ENCODE assay signal across 31 cellular contexts in genomic region chr1:183889095-183889494, GRCh38.
DNase-seq lines count a peak whose midpoint lies in the region; ATAC-seq and TF ChIP-seq lines count a peak whose summit lies in the region.
"Had no signal": no experiment of that assay in that cellular context is flagged by ENCODE, and none has a peak within 500 bp of the region (broad histone marks: within the 10 kb centered on the region; RNA-seq: fewer than 3 reads in every experiment).

No MANE protein-coding gene starts in this region.

- peaks cover 34% of the 10 kb centered on the region for H3K4me1 Mint-ChIP-seq in activated naive CD8-positive, alpha-beta T cell (ENCODE audit: low read depth)
- H3K4me1 Mint-ChIP-seq in activated naive CD8-positive, alpha-beta T cell treated with anti-CD3 and anti-CD28 coated beads, Interleukin-2, amount 50 U/mL, for 24 hours: peaks cover 30% of the 10 kb centered on the region
- peaks cover 15% of the 10 kb centered on the region for H3K4me1 Mint-ChIP-seq in activated T-helper 17 cell treated with anti-CD3 and anti-CD28 coated beads, Interleukin-2, amount 50 U/mL, for 72 hours
- H3K4me1 Mint-ChIP-seq: memory B cell had no signal

- ATAC-seq in activated naive CD8-positive, alpha-beta T cell treated with anti-CD3 and anti-CD28 coated beads, Interleukin-2, amount 50 U/mL, for 24 hours: no peak
- no peak for ATAC-seq in activated T-helper 17 cell treated with anti-CD3 and anti-CD28 coated beads, Interleukin-2, amount 50 U/mL, for 72 hours (replicated peaks)
- no peak for ATAC-seq in GM18907 (IDR thresholded peaks at IDR 0.05; ENCODE audit: unreplicated experiment)
- ATAC-seq: K562; left cardiac atrium; psoas muscle; stimulated activated naive CD8-positive, alpha-beta T cell treated with anti-CD3 and anti-CD28 coated beads, Interleukin-15, Interleukin-2, amounts not matched to agents 100 U/mL and 50 U/mL, for 24 hours had no signal

- H3K27ac ChIP-seq in uterus: no peak overlapping the region
- H3K27ac ChIP-seq: colonic mucosa, psoas muscle, thyroid gland had no signal

- H3K27ac Mint-ChIP-seq in activated naive CD8-positive, alpha-beta T cell: peak overlapping the region; percentile 25
- H3K27ac Mint-ChIP-seq in activated naive CD8-positive, alpha-beta T cell treated with anti-CD3 and anti-CD28 coated beads, Interleukin-2, amount 50 U/mL, for 24 hours: no peak overlapping the region
- H3K27ac Mint-ChIP-seq in activated T-helper 17 cell treated with anti-CD3 and anti-CD28 coated beads, Interleukin-2, amount 50 U/mL, for 72 hours: no peak overlapping the region
- H3K27ac Mint-ChIP-seq: memory B cell had no signal

- H3K27me3 Mint-ChIP-seq in activated naive CD8-positive, alpha-beta T cell: no peaks in the 10 kb centered on the region
- no peaks in the 10 kb centered on the region for H3K27me3 Mint-ChIP-seq in activated naive CD8-positive, alpha-beta T cell treated with anti-CD3 and anti-CD28 coated beads, Interleukin-2, amount 50 U/mL, for 24 hours
- no peaks in the 10 kb centered on the region for H3K27me3 Mint-ChIP-seq in activated T-helper 17 cell treated with anti-CD3 and anti-CD28 coated beads, Interleukin-2, amount 50 U/mL, for 72 hours
- H3K27me3 Mint-ChIP-seq: activated CD4-positive, alpha-beta memory T cell treated with anti-CD3 and anti-CD28 coated beads, Interleukin-2, amount 10 ng/mL, durations not matched to agents 7 days and 5 days had no signal

- H3K36me3 Mint-ChIP-seq in activated naive CD8-positive, alpha-beta T cell: peaks cover 17% of the 10 kb centered on the region
- no peaks in the 10 kb centered on the region for H3K36me3 Mint-ChIP-seq in activated naive CD8-positive, alpha-beta T cell treated with anti-CD3 and anti-CD28 coated beads, Interleukin-2, amount 50 U/mL, for 24 hours (ENCODE audit: low read depth)
- H3K36me3 Mint-ChIP-seq in activated T-helper 17 cell treated with anti-CD3 and anti-CD28 coated beads, Interleukin-2, amount 50 U/mL, for 72 hours (ENCODE audit: low read depth): no peaks in the 10 kb centered on the region
- H3K36me3 Mint-ChIP-seq: memory B cell had no signal

- DNase-seq in activated naive CD8-positive, alpha-beta T cell treated with anti-CD3 and anti-CD28 coated beads, Interleukin-2, amount 50 U/mL, for 24 hours: no peak
- DNase-seq in lung microvascular endothelial cell (ENCODE audit: low read depth in 2 of 2) (peak; percentile 15 to 57), uterus (no peak), hypothalamus (lab: John Stamatoyannopoulos, UW) (no peak), NCI-H2171 treated with DMSO at 0.1 percent for 48 hours (lab: John Stamatoyannopoulos, UW) (no peak)
- DNase-seq: activated CD4-positive, alpha-beta memory T cell treated with anti-CD3 and anti-CD28 coated beads, Interleukin-2, amount 10 ng/mL, durations not matched to agents 7 days and 5 days; activated effector memory CD4-positive, alpha-beta T cell treated with anti-CD3 and anti-CD28 coated beads, Interleukin-2, amount 50 U/mL, for 16 hours; activated T-cell treated with anti-CD3 and anti-CD28 coated beads for 4 hours; amygdala; BE2C; Calu3; colonic mucosa; effector memory CD4-positive, alpha-beta T cell; foreskin fibroblast; HCEC 1CT; left cardiac atrium; MG63; NCI-H1417; NCI-H446; NCI-H82; nucleus accumbens; psoas muscle; stimulated activated naive CD8-positive, alpha-beta T cell treated with anti-CD3 and anti-CD28 coated beads, Interleukin-15, Interleukin-2, amounts not matched to agents 100 U/mL and 50 U/mL, for 24 hours; thyroid gland had no signal

- H3K9me3 Mint-ChIP-seq in activated naive CD8-positive, alpha-beta T cell (ENCODE audit: low read depth): no peaks in the 10 kb centered on the region
- H3K9me3 Mint-ChIP-seq in activated naive CD8-positive, alpha-beta T cell treated with anti-CD3 and anti-CD28 coated beads, Interleukin-2, amount 50 U/mL, for 24 hours: no peaks in the 10 kb centered on the region
- no peaks in the 10 kb centered on the region for H3K9me3 Mint-ChIP-seq in activated T-helper 17 cell treated with anti-CD3 and anti-CD28 coated beads, Interleukin-2, amount 50 U/mL, for 72 hours
- H3K9me3 Mint-ChIP-seq: activated CD4-positive, alpha-beta memory T cell treated with anti-CD3 and anti-CD28 coated beads, Interleukin-2, amount 10 ng/mL, durations not matched to agents 7 days and 5 days; memory B cell had no signal

- no peak for TF ChIP-seq CTCF in uterus (IDR thresholded peaks at IDR 0.05)

- intact Hi-C loops in uterus (cut with DNase I; ENCODE audit: low total_unique reads): no loop called here

- no peaks in the 10 kb centered on the region for H3K27me3 ChIP-seq in uterus
- H3K27me3 ChIP-seq: BE2C, breast epithelium, colonic mucosa, MG63, SJCRH30, thyroid gland had no signal

- no peaks in the 10 kb centered on the region for H3K9me3 ChIP-seq in uterus
- H3K9me3 ChIP-seq: BE2C, breast epithelium, colonic mucosa, MG63, psoas muscle, SJCRH30, thyroid gland had no signal

- H3K4me3 ChIP-seq in uterus: no peak overlapping the region
- H3K4me3 ChIP-seq: breast epithelium, colonic mucosa, K562, MG63, psoas muscle, thyroid gland had no signal

- TF ChIP-seq POLR2A in uterus (IDR thresholded peaks at IDR 0.05): no peak

- H3K36me3 ChIP-seq in uterus: no peaks in the 10 kb centered on the region
- H3K36me3 ChIP-seq: BE2C, breast epithelium, colonic mucosa, MG63, SJCRH30, thyroid gland had no signal

- H3K4me3 Mint-ChIP-seq in activated naive CD8-positive, alpha-beta T cell: no peak overlapping the region
- no peak overlapping the region for H3K4me3 Mint-ChIP-seq in activated naive CD8-positive, alpha-beta T cell treated with anti-CD3 and anti-CD28 coated beads, Interleukin-2, amount 50 U/mL, for 24 hours
- peak overlapping the region; percentile 27 for H3K4me3 Mint-ChIP-seq in activated T-helper 17 cell treated with anti-CD3 and anti-CD28 coated beads, Interleukin-2, amount 50 U/mL, for 72 hours
- H3K4me3 Mint-ChIP-seq: activated CD4-positive, alpha-beta memory T cell treated with anti-CD3 and anti-CD28 coated beads, Interleukin-2, amount 10 ng/mL, durations not matched to agents 7 days and 5 days; memory B cell had no signal

- no peaks in the 10 kb centered on the region for H3K4me1 ChIP-seq in uterus
- H3K4me1 ChIP-seq: breast epithelium, colonic mucosa, thyroid gland had no signal

Comparison
In these comparisons a context has a peak if more than half of its experiments do, and no peak if none do; other contexts are left out.
1. DNase-seq: peak in lung microvascular endothelial cell (2 of 2); none in activated naive CD8-positive, alpha-beta T cell treated with anti-CD3 and anti-CD28 coated beads, Interleukin-2, amount 50 U/mL, for 24 hours (single experiment), uterus (0 of 2), hypothalamus (0 of 51) and NCI-H2171 treated with DMSO at 0.1 percent for 48 hours (single experiment).